Comparison of ENCODE assay signal across 8 cellular contexts in the genomic region with DNA sequence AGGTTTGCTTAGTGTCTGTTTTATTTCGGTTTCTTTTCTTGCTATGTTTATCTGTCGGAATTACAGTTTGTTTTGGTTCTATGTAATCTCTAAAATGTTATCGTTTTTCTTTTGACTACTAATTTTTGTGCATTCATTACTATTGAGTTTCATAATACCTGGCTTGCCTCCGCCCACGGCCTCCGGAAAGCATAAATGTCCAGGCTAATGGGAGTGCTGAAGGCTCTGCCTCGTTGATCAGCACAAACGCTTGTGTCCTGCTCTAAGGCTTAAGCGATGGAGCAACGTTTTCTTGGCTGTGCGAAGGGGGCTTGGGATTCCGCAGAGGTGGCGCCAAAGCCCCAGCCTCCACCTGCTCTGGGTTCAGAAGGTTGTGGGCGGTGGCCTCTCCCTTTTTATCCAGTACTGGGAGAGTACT. TPM values are rescaled to one million over a fixed set of nuclear protein-coding genes. Genes with fewer than 3 reads are reported as not detected.
DNase-seq lines count a peak whose midpoint lies in the region; ATAC-seq and TF ChIP-seq lines count a peak whose summit lies in the region.

No MANE protein-coding gene starts in this region.

- H3K36me3 ChIP-seq in OCI-LY1 (ENCODE audit: insufficient read depth, low read length) (no peaks in the 10 kb centered on the region), colonic mucosa (no peaks in the 10 kb centered on the region)

- POLR2A ChIA-PET in naive thymus-derived CD8-positive, alpha-beta T cell (lab: Charles Lee), result interaction anchor here (0.6 to 16.3 kb wide), 22 partner anchors 8 to 582 kb away, joined by 3 to 904 read pairs (median 15); partner anchors contain the start of genes ANXA2R, HMGCS1, NNT and TMEM267

- ATAC-seq in GM18502 (IDR thresholded peaks at IDR 0.05; ENCODE audit: poor library complexity, unreplicated experiment) (peak; percentile 18), HG02981 (IDR thresholded peaks at IDR 0.05; ENCODE audit: unreplicated experiment) (peak; percentile 5)
- ATAC-seq in naive thymus-derived CD8-positive, alpha-beta T cell, result no peak

- H3K9me3 Mint-ChIP-seq in naive thymus-derived CD8-positive, alpha-beta T cell, result no peaks in the 10 kb centered on the region

- H3K36me3 Mint-ChIP-seq in naive thymus-derived CD8-positive, alpha-beta T cell, result peaks cover 0 to 4% (median 2%) of the 10 kb centered on the region in 3 donors

- peak overlapping the region; percentile 70 for H3K4me3 ChIP-seq in OCI-LY1 (ENCODE audit: low read depth, low read length, poor library complexity, severe bottlenecking)
- H3K4me3 ChIP-seq in colonic mucosa, result peak overlapping the region; percentile 55

- H3K9me2 ChIP-seq in OCI-LY1 (ENCODE audit: low read depth, low read length), result no peaks in the 10 kb centered on the region

- peak; percentile 32 for DNase-seq in colonic mucosa
- DNase-seq in naive thymus-derived CD8-positive, alpha-beta T cell, result peak in 2 of 10 donors; percentile 9 to 66
- no peak for DNase-seq in GM20000 (ENCODE audit: low spot score)
- DNase-seq in NCI-H446 (lab: John Stamatoyannopoulos, UW), result no peak

- no peaks in the 10 kb centered on the region for H3K27me3 Mint-ChIP-seq in naive thymus-derived CD8-positive, alpha-beta T cell

- no peaks in the 10 kb centered on the region for H3K9me3 ChIP-seq in OCI-LY1 (ENCODE audit: low read length)
- H3K9me3 ChIP-seq in colonic mucosa, result no peaks in the 10 kb centered on the region

- H3K27ac Mint-ChIP-seq in naive thymus-derived CD8-positive, alpha-beta T cell, result peak overlapping the region; percentile 97 to 100 (median 100)

- H3K4me2 ChIP-seq in OCI-LY1 (ENCODE audit: low read length), result peak overlapping the region; percentile 78

- H3K27ac ChIP-seq in 22Rv1, result peak overlapping the region; percentile 99
- peak overlapping the region; percentile 75 for H3K27ac ChIP-seq in OCI-LY1 (ENCODE audit: low read depth, low read length, poor library complexity, severe bottlenecking)
- peak overlapping the region; percentile 98 for H3K27ac ChIP-seq in colonic mucosa

- intact Hi-C loops in colonic mucosa (cut with DNase I), result no loop called here

- peaks cover 24% of the 10 kb centered on the region for H3K4me1 ChIP-seq in OCI-LY1 (ENCODE audit: insufficient read depth, low read length, severe bottlenecking)
- H3K4me1 ChIP-seq in colonic mucosa, result no peaks in the 10 kb centered on the region

- H3K9ac ChIP-seq in OCI-LY1 (ENCODE audit: low read length) (peak overlapping the region; percentile 32; the same call in 1 of the 2 replicates), colonic mucosa (ENCODE audit: low read depth in 2 of 2, low read length in 2 of 2) (peak overlapping the region in 1 of 2 donors; percentile 47)

- H4K20me1 ChIP-seq in OCI-LY1 (ENCODE audit: insufficient read depth, low read length), result no peaks in the 10 kb centered on the region

- no peaks in the 10 kb centered on the region for H3F3A ChIP-seq in OCI-LY1 (ENCODE audit: insufficient read depth, low read length)

- no peaks in the 10 kb centered on the region for H3K79me2 ChIP-seq in OCI-LY1 (ENCODE audit: insufficient read depth, low read length)

- H2AFZ ChIP-seq in OCI-LY1 (ENCODE audit: low read length), result no peak overlapping the region

- TF ChIP-seq CTCF in 22Rv1 (IDR thresholded peaks at IDR 0.05) (peak; percentile 38), OCI-LY1 (IDR thresholded peaks at IDR 0.05; ENCODE audit: low read length) (no peak), colonic mucosa (IDR thresholded peaks at IDR 0.05) (no peak), GM20000 (IDR thresholded peaks at IDR 0.05; ENCODE audit: extremely low read depth, missing control alignments) (no peak)

- peaks cover 14 to 38% (median 35%) of the 10 kb centered on the region in 4 donors for H3K4me1 Mint-ChIP-seq in naive thymus-derived CD8-positive, alpha-beta T cell

- H3K27me3 ChIP-seq in OCI-LY1 (ENCODE audit: insufficient read depth, low read length) (no peaks in the 10 kb centered on the region), colonic mucosa (no peaks in the 10 kb centered on the region)

- peak overlapping the region; percentile 94 to 99 (median 98) for H3K4me3 Mint-ChIP-seq in naive thymus-derived CD8-positive, alpha-beta T cell

RNA-seq across cellular contexts. Expression of gene ANXA2R, which starts 19.8 kb away (rescaled TPM):
- 1 to 10 TPM; 1.1 to 1.3 TPM for total RNA-seq in colonic mucosa
- total RNA-seq in naive thymus-derived CD8-positive, alpha-beta T cell, result 10 to 100 TPM; 65.9 to 72.7 TPM
- polyA plus RNA-seq in naive thymus-derived CD8-positive, alpha-beta T cell, result 10 to 100 TPM; 51.5 to 69.8 (median 54.8) TPM

Comparison
In these comparisons a context has a peak if more than half of its experiments do, and no peak if none do; other contexts are left out.
1. ATAC-seq: peak in GM18502 (single experiment) and HG02981 (single experiment); none in naive thymus-derived CD8-positive, alpha-beta T cell (0 of 2).
2. RNA of gene ANXA2R, which starts 19.8 kb away (total RNA-seq): 65.9 to 72.7 TPM in naive thymus-derived CD8-positive, alpha-beta T cell; 1.1 to 1.3 TPM in colonic mucosa; every median in the first group is over 10 times any median in the second.
3. Peak in every context shown above with its lines, with median percentiles within 50 percentile points of each other: H3K27ac ChIP-seq.